ENCODE assay signal across 1 cellular context in the genomic region with DNA sequence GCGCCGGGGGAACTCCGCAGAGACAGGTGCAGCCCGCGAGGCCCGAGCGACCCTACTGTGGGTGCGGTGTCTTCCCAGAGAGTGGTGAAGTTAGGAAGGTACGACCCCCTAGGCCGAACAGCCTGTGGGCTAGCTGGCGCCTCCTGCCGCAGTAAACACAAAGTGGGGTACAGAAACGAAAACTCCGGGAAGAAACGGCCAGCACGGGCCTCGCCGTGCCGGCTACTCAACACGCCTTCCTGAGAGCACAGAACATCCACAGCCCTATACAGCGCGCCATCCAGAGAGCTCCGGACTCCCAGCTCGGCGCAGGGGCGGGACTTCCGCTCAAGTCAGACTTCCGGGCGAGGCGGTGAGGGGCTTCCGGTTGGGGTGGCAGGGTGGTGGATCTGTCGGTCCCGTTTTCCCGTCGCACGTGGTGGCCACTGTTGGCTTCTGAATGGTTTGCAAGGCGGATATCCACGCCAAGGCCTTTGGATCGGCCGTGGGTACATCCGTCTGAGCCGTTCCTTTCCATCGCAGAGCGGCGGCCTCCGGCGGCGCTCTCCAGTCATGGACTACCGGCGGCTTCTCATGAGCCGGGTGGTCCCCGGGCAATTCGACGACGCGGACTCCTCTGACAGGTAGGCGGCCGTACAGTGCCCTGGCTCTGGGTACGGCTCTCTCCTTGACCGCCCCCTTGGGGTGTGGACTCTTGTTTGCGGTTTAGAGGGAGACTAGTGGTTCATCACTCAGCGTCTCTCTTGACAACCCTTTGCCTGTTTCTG.
TF ChIP-seq lines count a peak whose summit lies in the region.

CAGE1 (minus strand) TSS at position 292 of the 767 bp plus-strand sequence. CDS start 2,569 bp downstream, outside the sequence.
RIOK1 (plus strand) TSS at position 358 of the 767 bp plus-strand sequence; CDS start at position 553, 195 bp downstream.

TF ChIP-seq in HepG2, 621 proteins besides CTCF, POLR2A, EP300 and RAD21 (continued from another document and continues in another):
- TF ChIP-seq HIC2 (CRISPR knock-in tag; IDR thresholded peaks at IDR 0.05; ENCODE audit: low read depth) (peak; percentile 79), RBAK (CRISPR knock-in tag; IDR thresholded peaks at IDR 0.05) (no peak), NCOA2 (CRISPR knock-in tag; IDR thresholded peaks at IDR 0.05) (peak; percentile 64), ZNF556 (CRISPR knock-in tag; IDR thresholded peaks at IDR 0.05; ENCODE audit: borderline replicate concordance) (peak; percentile 93), SOX13 (IDR thresholded peaks at IDR 0.05) (0 out of 2 replicates have a peak, but pooled peaks have one; percentile 19), SOX13 (CRISPR knock-in tag; conservative IDR thresholded peaks at IDR 0.05 in 1 of 2, IDR thresholded peaks at IDR 0.05 in 1 of 2) (no peak; a peak in 2 of 4 replicates), ZNF615 (CRISPR knock-in tag; IDR thresholded peaks at IDR 0.05; ENCODE audit: borderline replicate concordance) (peak; percentile 58), GPN1 (CRISPR knock-in tag; IDR thresholded peaks at IDR 0.05; ENCODE audit: borderline replicate concordance) (no peak), ZNF800 (CRISPR knock-in tag; IDR thresholded peaks at IDR 0.05) (peak; percentile 76), TSC22D2 (CRISPR knock-in tag; IDR thresholded peaks at IDR 0.05; ENCODE audit: borderline replicate concordance) (peak; percentile 95; the same call in 1 of the 2 replicates), HNRNPUL1 (IDR thresholded peaks at IDR 0.05; ENCODE audit: low read depth, low read length) (no peak), HOXA5 (CRISPR knock-in tag; IDR thresholded peaks at IDR 0.05) (no peak; the same call in 1 of the 2 replicates), IRF1 (CRISPR knock-in tag; IDR thresholded peaks at IDR 0.05; ENCODE audit: low read depth) (peak; percentile 65; the same call in 1 of the 2 replicates), ZFP36 (IDR thresholded peaks at IDR 0.05; ENCODE audit: borderline replicate concordance, low read depth, low read length, partially characterized antibody) (no peak), RXRB (CRISPR knock-in tag; IDR thresholded peaks at IDR 0.05; ENCODE audit: borderline replicate concordance) (peak; percentile 78), ZNF333 (CRISPR knock-in tag; IDR thresholded peaks at IDR 0.05; ENCODE audit: borderline replicate concordance) (peak; percentile 90; the same call in 1 of the 2 replicates), ZNF280B (CRISPR knock-in tag; IDR thresholded peaks at IDR 0.05; ENCODE audit: borderline replicate concordance) (peak; percentile 92), NONO (IDR thresholded peaks at IDR 0.05) (no peak), NONO (CRISPR knock-in tag; conservative IDR thresholded peaks at IDR 0.05) (peak; percentile 93), TEAD2 (CRISPR knock-in tag; IDR thresholded peaks at IDR 0.05) (no peak), HCFC1 (IDR thresholded peaks at IDR 0.05; ENCODE audit: low read depth, low read length) (peak; percentile 47; the same call in 1 of the 2 replicates), SNAPC2 (CRISPR knock-in tag; IDR thresholded peaks at IDR 0.05) (no peak; the same call in 1 of the 2 replicates), ZNF101 (CRISPR knock-in tag; IDR thresholded peaks at IDR 0.05; ENCODE audit: borderline replicate concordance, low read depth) (no peak), ZNF234 (CRISPR knock-in tag; conservative IDR thresholded peaks at IDR 0.05) (0 out of 2 replicates have a peak, but pooled peaks have one; percentile 35), ZNF563 (CRISPR knock-in tag; IDR thresholded peaks at IDR 0.05) (peak; percentile 90), MIXL1 (CRISPR knock-in tag; IDR thresholded peaks at IDR 0.05) (no peak; the same call in none of the 2 replicates), MEIS2 (CRISPR knock-in tag; IDR thresholded peaks at IDR 0.05) (no peak; the same call in none of the 2 replicates), PAX8 (CRISPR knock-in tag; IDR thresholded peaks at IDR 0.05; ENCODE audit: borderline replicate concordance) (peak; percentile 47; the same call in 1 of the 2 replicates), PAWR (CRISPR knock-in tag; IDR thresholded peaks at IDR 0.05; ENCODE audit: borderline replicate concordance) (0 out of 2 replicates have a peak, but pooled peaks have one; percentile 12), E2F2 (CRISPR knock-in tag; IDR thresholded peaks at IDR 0.05; ENCODE audit: borderline replicate concordance) (no peak), GLMP (CRISPR knock-in tag; IDR thresholded peaks at IDR 0.05; ENCODE audit: borderline replicate concordance) (no peak), ZNF207 (IDR thresholded peaks at IDR 0.05; ENCODE audit: borderline replicate concordance) (no peak), HNF1A (IDR thresholded peaks at IDR 0.05; ENCODE audit: low read depth) (no peak; the same call in 1 of the 2 replicates), HNF1A (CRISPR knock-in tag; IDR thresholded peaks at IDR 0.05; ENCODE audit: borderline replicate concordance) (peak; percentile 80; the same call in 1 of the 2 replicates), ZNF12 (CRISPR knock-in tag; IDR thresholded peaks at IDR 0.05) (0 out of 2 replicates have a peak, but pooled peaks have one; percentile 53), ZNF75D (CRISPR knock-in tag; IDR thresholded peaks at IDR 0.05; ENCODE audit: borderline replicate concordance) (no peak)
- TF ChIP-seq, protein P1, sequence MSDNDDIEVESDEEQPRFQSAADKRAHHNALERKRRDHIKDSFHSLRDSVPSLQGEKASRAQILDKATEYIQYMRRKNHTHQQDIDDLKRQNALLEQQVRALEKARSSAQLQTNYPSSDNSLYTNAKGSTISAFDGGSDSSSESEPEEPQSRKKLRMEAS (IDR thresholded peaks at IDR 0.05), result peak; percentile 100
- TF ChIP-seq, protein P2, sequence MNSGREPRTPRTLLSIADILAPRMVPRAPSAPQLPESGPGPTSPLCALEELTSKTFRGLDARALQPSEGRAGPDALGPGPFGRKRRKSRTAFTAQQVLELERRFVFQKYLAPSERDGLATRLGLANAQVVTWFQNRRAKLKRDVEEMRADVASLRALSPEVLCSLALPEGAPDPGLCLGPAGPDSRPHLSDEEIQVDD (CRISPR knock-in tag; IDR thresholded peaks at IDR 0.05; ENCODE audit: borderline replicate concordance), result no peak; the same call in 1 of the 2 replicates
- TF ChIP-seq, protein P3, sequence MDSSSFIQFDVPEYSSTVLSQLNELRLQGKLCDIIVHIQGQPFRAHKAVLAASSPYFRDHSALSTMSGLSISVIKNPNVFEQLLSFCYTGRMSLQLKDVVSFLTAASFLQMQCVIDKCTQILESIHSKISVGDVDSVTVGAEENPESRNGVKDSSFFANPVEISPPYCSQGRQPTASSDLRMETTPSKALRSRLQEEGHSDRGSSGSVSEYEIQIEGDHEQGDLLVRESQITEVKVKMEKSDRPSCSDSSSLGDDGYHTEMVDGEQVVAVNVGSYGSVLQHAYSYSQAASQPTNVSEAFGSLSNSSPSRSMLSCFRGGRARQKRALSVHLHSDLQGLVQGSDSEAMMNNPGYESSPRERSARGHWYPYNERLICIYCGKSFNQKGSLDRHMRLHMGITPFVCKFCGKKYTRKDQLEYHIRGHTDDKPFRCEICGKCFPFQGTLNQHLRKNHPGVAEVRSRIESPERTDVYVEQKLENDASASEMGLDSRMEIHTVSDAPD (CRISPR knock-in tag; IDR thresholded peaks at IDR 0.05), result peak; percentile 58
